ENCODE assay signal across 8 cellular contexts in genomic region chr17:41959336-41960095, GRCh38. TPM values are rescaled to one million over a fixed set of nuclear protein-coding genes. Genes with fewer than 3 reads are reported as not detected.
DNase-seq lines count a peak whose midpoint lies in the region; ATAC-seq and TF ChIP-seq lines count a peak whose summit lies in the region.

No MANE protein-coding gene starts in this region.

- CTCF ChIA-PET in T-cell (lab: Charles Lee) = interaction anchor here (0.6 to 1.4 kb wide), 3 partner anchors 29 to 258 kb away, joined by 4 to 6 read pairs (median 4); partner anchors contain the start of gene ODAD4 (in 1 of the 2)

- H3K4me1 Mint-ChIP-seq in T-cell = no peaks in the 10 kb centered on the region

- POLR2A ChIA-PET in T-cell (lab: Charles Lee) = interaction anchor here in 1 of 2 donors (0.6 kb wide), 1 partner anchor 67 kb away, joined by 3 read pairs; no protein-coding TSS in a partner anchor

- no peak overlapping the region for H3K4me3 Mint-ChIP-seq in T-cell

- no peaks in the 10 kb centered on the region for H3K9me3 Mint-ChIP-seq in T-cell

- no peaks in the 10 kb centered on the region for H3K27me3 Mint-ChIP-seq in T-cell

- peak; percentile 66 for DNase-seq in ELR (ENCODE audit: low read depth)
- peak; percentile 24 for DNase-seq in LHCN-M2 (ENCODE audit: low read depth)
- peak; percentile 81 for DNase-seq in iPS-NIHi7 (ENCODE audit: extremely low spot score)
- DNase-seq in activated effector memory CD4-positive, alpha-beta T cell treated with anti-CD3 and anti-CD28 coated beads, Interleukin-2, amount 50 U/mL, for 16 hours = no peak
- DNase-seq in T-cell = no peak

- no peak overlapping the region for H3K27ac Mint-ChIP-seq in T-cell

- ATAC-seq in T-cell (replicated peaks in 1 of 4) = no peak
- ATAC-seq in HG03135 (IDR thresholded peaks at IDR 0.05; ENCODE audit: unreplicated experiment) = no peak
- no peak for ATAC-seq in HG02623 (IDR thresholded peaks at IDR 0.05; ENCODE audit: unreplicated experiment)

- H3K36me3 Mint-ChIP-seq in T-cell = no peaks in the 10 kb centered on the region

- TF ChIP-seq CTCF in VCaP (conservative IDR thresholded peaks at IDR 0.05) = peak; percentile 58

- H3K27ac ChIP-seq in VCaP = no peak overlapping the region

RNA-seq across cellular contexts. Expression of gene CNP, which starts 7.1 kb away (rescaled TPM):
- 61.6 and 75.1 TPM in 2 replicates for total RNA-seq in LHCN-M2 (2014; rRNA removed)
- polyA plus RNA-seq in LHCN-M2 (2012) = 77.0 TPM
- total RNA-seq in T-cell = 10 to 100 TPM; 24.4 to 36.2 (median 34.3) TPM

RNA-seq across cellular contexts. Expression of gene ODAD4, which starts 29.1 kb away (rescaled TPM):
- total RNA-seq in LHCN-M2 (2014; rRNA removed) = 0.19 and 0.86 TPM in 2 replicates
- polyA plus RNA-seq in LHCN-M2 (2012) = 1.4 TPM
- total RNA-seq in T-cell = 1 to 10 TPM in 1 of 5 donors, under 1 TPM in 3, not detected in 1; 0.22 to 2.0 (median 0.39) TPM

RNA-seq across cellular contexts. Expression of gene ACLY, which starts 40.8 kb away (rescaled TPM):
- 181 and 184 TPM in 2 replicates for total RNA-seq in LHCN-M2 (2014; rRNA removed)
- polyA plus RNA-seq in LHCN-M2 (2012) = 132 TPM
- 100 to 1,000 TPM in 1 of 5 donors, 10 to 100 TPM in 4; 69.1 to 101 (median 96.3) TPM for total RNA-seq in T-cell

RNA-seq across cellular contexts. Expression of gene DNAJC7, which starts 57.7 kb away (rescaled TPM):
- 67.5 and 83.1 TPM in 2 replicates for total RNA-seq in LHCN-M2 (2014; rRNA removed)
- 62.3 TPM for polyA plus RNA-seq in LHCN-M2 (2012)
- 100 to 1,000 TPM; 107 to 129 (median 112) TPM for total RNA-seq in T-cell

Comparison
In these comparisons a context has a peak if more than half of its experiments do, and no peak if none do; other contexts are left out.
1. DNase-seq: peak in ELR (single experiment), LHCN-M2 (single experiment) and iPS-NIHi7 (single experiment); none in activated effector memory CD4-positive, alpha-beta T cell treated with anti-CD3 and anti-CD28 coated beads, Interleukin-2, amount 50 U/mL, for 16 hours (single experiment) and T-cell (0 of 34).